ENCODE assay signal across 24 cellular contexts in genomic region chr2:65737452-65738011, GRCh38.
DNase-seq lines count a peak whose midpoint lies in the region; ATAC-seq, FAIRE-seq and TF ChIP-seq lines count a peak whose summit lies in the region.
"Had no signal": no experiment of that assay in that cellular context is flagged by ENCODE, and none has a peak within 500 bp of the region (broad histone marks: within the 10 kb centered on the region; RNA-seq: fewer than 3 reads in every experiment).

No MANE protein-coding gene starts in this region.

- no peak overlapping the region for H3K4me3 Mint-ChIP-seq in activated T-helper 1 cell treated with anti-CD3 and anti-CD28 coated beads, Interleukin-12 subunit alpha, Interleukin-12 subunit beta, Interleukin-2, Interleukin-4 antibody, amounts not matched to agents 30 ng/mL and 10 ng/mL and 1 ng/mL, durations not matched to agents 14 hours and 24 hours and 36 hours
- H3K4me3 Mint-ChIP-seq: CD8-positive, alpha-beta memory T cell had no signal

- peak overlapping the region; percentile 39 for H3K18ac ChIP-seq in neuronal stem cell (ENCODE audit: low read length)

- no peak overlapping the region for H2BK5ac ChIP-seq in neuronal stem cell (ENCODE audit: low read length)

- H2BK12ac ChIP-seq in neuronal stem cell (ENCODE audit: low read length), result no peak overlapping the region

- H3K36me3 ChIP-seq in Karpas-422 (ENCODE audit: insufficient read depth, low read length) (no peaks in the 10 kb centered on the region), bronchial epithelial cell (ENCODE audit: control insufficient read depth, insufficient read depth, low read length) (no peaks in the 10 kb centered on the region), keratinocyte (ENCODE audit: control insufficient read depth in 2 of 2, extremely low read depth in 1 of 2, insufficient read depth in 2 of 2, low read length in 2 of 2) (no peaks in the 10 kb centered on the region), neuronal stem cell (replicated peaks in 1 of 2; ENCODE audit: control insufficient read depth in 2 of 2, insufficient read depth in 2 of 2, low read length in 2 of 2) (no peaks in the 10 kb centered on the region)

- H2BK120ac ChIP-seq in neuronal stem cell (ENCODE audit: low read depth, low read length), result no peak overlapping the region

- no peak overlapping the region for H3K14ac ChIP-seq in neuronal stem cell (ENCODE audit: low read length)

- H3K27ac ChIP-seq in Karpas-422 (ENCODE audit: low read length) (no peak overlapping the region), keratinocyte (ENCODE audit: control insufficient read depth, insufficient read depth, low read length) (no peak overlapping the region), neuronal stem cell (replicated peaks; ENCODE audit: low read length) (no peak overlapping the region)
- H3K27ac ChIP-seq: A549, C4-2B had no signal

- H3K79me1 ChIP-seq in neuronal stem cell (ENCODE audit: low read depth, low read length), result no peaks in the 10 kb centered on the region

- WGBS in neuronal stem cell (ENCODE audit: extremely low coverage in 2 of 2, insufficient read length in 2 of 2, insufficient replicate concordance in 1 of 2), 2 donors, result no CpG with 5 or more reads among the region's 4 CpGs

- H3K4me1 ChIP-seq in Karpas-422 (ENCODE audit: low read length) (no peaks in the 10 kb centered on the region), keratinocyte (ENCODE audit: control insufficient read depth, extremely low read depth, insufficient read depth, low read length) (no peaks in the 10 kb centered on the region), neuronal stem cell (ENCODE audit: control insufficient read depth in 2 of 2, insufficient read depth in 1 of 2, low read depth in 1 of 2, low read length in 2 of 2) (no peaks in the 10 kb centered on the region)
- H3K4me1 ChIP-seq: A549 had no signal

- H2AK5ac ChIP-seq in neuronal stem cell (ENCODE audit: low read depth, low read length), result no peak overlapping the region

- DNase-seq in Karpas-422, result peak; percentile 54
- peak; percentile 77 for DNase-seq in bronchial epithelial cell (ENCODE audit: low read depth)
- no peak for DNase-seq in keratinocyte (ENCODE audit: low read depth, low spot score)
- DNase-seq in neuronal stem cell (ENCODE audit: low spot score), result no peak
- no peak for DNase-seq in T-helper 1 cell
- DNase-seq in activated T-helper 1 cell treated with anti-CD3 and anti-CD28 coated beads, Interleukin-12 subunit alpha, Interleukin-12 subunit beta, Interleukin-2, Interleukin-4 antibody, amounts not matched to agents 30 ng/mL and 10 ng/mL and 1 ng/mL, durations not matched to agents 14 hours and 24 hours and 36 hours (ENCODE audit: low spot score), result no peak
- DNase-seq: CD8-positive, alpha-beta memory T cell; DMS79 treated with DMSO at 0.1 percent for 48 hours; GF-D8; NCI-H1092 treated with DMSO at 0.1 percent for 48 hours; NCI-H1436; NCI-H187 treated with DMSO at 0.1 percent for 48 hours; NCI-H2171 treated with DMSO at 0.1 percent for 48 hours; NCI-H524 treated with DMSO at 0.1 percent for 48 hours; NCI-H774; SK-N-SH had no signal

- H3K23ac ChIP-seq in neuronal stem cell (ENCODE audit: low read depth, low read length, poor library complexity), result no peak overlapping the region

- intact Hi-C loops in activated T-helper 1 cell treated with anti-CD3 and anti-CD28 coated beads, Interleukin-12 subunit alpha, Interleukin-12 subunit beta, Interleukin-2, Interleukin-4 antibody, amounts not matched to agents 30 ng/mL and 10 ng/mL and 1 ng/mL, durations not matched to agents 14 hours and 24 hours and 36 hours (cut with micrococcal nuclease), result no loop called here

- no peaks in the 10 kb centered on the region for H3K79me2 ChIP-seq in Karpas-422 (ENCODE audit: low read length)
- no peaks in the 10 kb centered on the region for H3K79me2 ChIP-seq in keratinocyte (ENCODE audit: control insufficient read depth, insufficient read depth, low read length)

- no peak overlapping the region for H2BK15ac ChIP-seq in neuronal stem cell (ENCODE audit: low read length)

- H3K9ac ChIP-seq in Karpas-422 (ENCODE audit: low read length), result no peak overlapping the region
- H3K9ac ChIP-seq in keratinocyte (ENCODE audit: control insufficient read depth, extremely low read depth, insufficient read depth, low read length), result no peak overlapping the region
- H3K9ac ChIP-seq in neuronal stem cell (ENCODE audit: low read depth, low read length, poor library complexity), result no peak overlapping the region
- H3K9ac ChIP-seq: SK-N-SH had no signal

- H3K9me2 ChIP-seq in Karpas-422 (replicated peaks; ENCODE audit: insufficient read depth, low read length), result no peaks in the 10 kb centered on the region
- H3K9me2 ChIP-seq: SK-N-SH had no signal

- ATAC-seq in GM21515 (IDR thresholded peaks at IDR 0.05; ENCODE audit: unreplicated experiment), result no peak
- no peak for ATAC-seq in HG03097 (IDR thresholded peaks at IDR 0.05; ENCODE audit: low FRiP score, unreplicated experiment)
- ATAC-seq: A549, HCT116 had no signal

- H3K9me3 ChIP-seq in Karpas-422 (ENCODE audit: low read length), result no peaks in the 10 kb centered on the region
- H3K9me3 ChIP-seq in keratinocyte (ENCODE audit: control insufficient read depth, low read depth, low read length), result no peaks in the 10 kb centered on the region
- no peaks in the 10 kb centered on the region for H3K9me3 ChIP-seq in neuronal stem cell (replicated peaks in 1 of 2; ENCODE audit: control insufficient read depth in 2 of 2, insufficient read depth in 1 of 2, low read depth in 1 of 2, low read length in 2 of 2)
- H3K9me3 ChIP-seq: A549, SK-N-SH had no signal

- H4K20me1 ChIP-seq in Karpas-422 (ENCODE audit: insufficient read depth, low read depth, low read length) (no peaks in the 10 kb centered on the region), keratinocyte (ENCODE audit: control insufficient read depth, extremely low read depth, insufficient read depth, low read length) (no peaks in the 10 kb centered on the region)

- peak; percentile 88 for FAIRE-seq in bronchial epithelial cell (lab: Jason Lieb, UNC)
- peak; percentile 58 for FAIRE-seq in keratinocyte (lab: Jason Lieb, UNC)
- FAIRE-seq: A549, GM12891, H1, RCC 7860 had no signal

- no peaks in the 10 kb centered on the region for H3K36me3 Mint-ChIP-seq in activated T-helper 1 cell treated with anti-CD3 and anti-CD28 coated beads, Interleukin-12 subunit alpha, Interleukin-12 subunit beta, Interleukin-2, Interleukin-4 antibody, amounts not matched to agents 30 ng/mL and 10 ng/mL and 1 ng/mL, durations not matched to agents 14 hours and 24 hours and 36 hours (ENCODE audit: low read depth)
- H3K36me3 Mint-ChIP-seq: CD8-positive, alpha-beta memory T cell had no signal

- no peaks in the 10 kb centered on the region for H3K9me1 ChIP-seq in keratinocyte (ENCODE audit: control insufficient read depth, extremely low read depth, insufficient read depth, low read length)

- no peak overlapping the region for H3K4me2 ChIP-seq in Karpas-422 (ENCODE audit: low read depth, low read length, poor library complexity, severe bottlenecking)
- H3K4me2 ChIP-seq in keratinocyte (ENCODE audit: control insufficient read depth, extremely low read depth, insufficient read depth, low read depth, low read length), result no peak overlapping the region
- H3K4me2 ChIP-seq in neuronal stem cell (ENCODE audit: insufficient read depth, low read length, poor library complexity, severe bottlenecking), result no peak overlapping the region
- H3K4me2 ChIP-seq: A549, SK-N-SH had no signal

- H3K9me3 Mint-ChIP-seq in activated T-helper 1 cell treated with anti-CD3 and anti-CD28 coated beads, Interleukin-12 subunit alpha, Interleukin-12 subunit beta, Interleukin-2, Interleukin-4 antibody, amounts not matched to agents 30 ng/mL and 10 ng/mL and 1 ng/mL, durations not matched to agents 14 hours and 24 hours and 36 hours, result no peaks in the 10 kb centered on the region

- H3K27me3 Mint-ChIP-seq in activated T-helper 1 cell treated with anti-CD3 and anti-CD28 coated beads, Interleukin-12 subunit alpha, Interleukin-12 subunit beta, Interleukin-2, Interleukin-4 antibody, amounts not matched to agents 30 ng/mL and 10 ng/mL and 1 ng/mL, durations not matched to agents 14 hours and 24 hours and 36 hours (ENCODE audit: insufficient read depth), result peaks cover 4% of the 10 kb centered on the region

- no peak overlapping the region for H3K4ac ChIP-seq in neuronal stem cell (ENCODE audit: low read length)

- dilution Hi-C loops in keratinocyte (cut with MboI; ENCODE audit: extremely low pct_ligation_motif_present, low sequenced_read_pairs), result no loop called here

- H3K4me3 ChIP-seq in Karpas-422 (ENCODE audit: low read length) (no peak overlapping the region), bronchial epithelial cell (ENCODE audit: low read depth, low read length) (no peak overlapping the region), keratinocyte (ENCODE audit: control insufficient read depth in 2 of 3, extremely low read depth in 1 of 3, insufficient read depth in 2 of 3, low read depth in 1 of 3, low read length in 3 of 3) (no peak overlapping the region), neuronal stem cell (ENCODE audit: low read length in 2 of 2) (no peak overlapping the region)
- H3K4me3 ChIP-seq: A549 had no signal

- H2AFZ ChIP-seq in Karpas-422 (ENCODE audit: low read length), result no peak overlapping the region
- H2AFZ ChIP-seq in keratinocyte (ENCODE audit: control insufficient read depth, low read length), result no peak overlapping the region
- no peak overlapping the region for H2AFZ ChIP-seq in neuronal stem cell (ENCODE audit: low read length)

- H3K4me1 Mint-ChIP-seq in activated T-helper 1 cell treated with anti-CD3 and anti-CD28 coated beads, Interleukin-12 subunit alpha, Interleukin-12 subunit beta, Interleukin-2, Interleukin-4 antibody, amounts not matched to agents 30 ng/mL and 10 ng/mL and 1 ng/mL, durations not matched to agents 14 hours and 24 hours and 36 hours (ENCODE audit: low read depth), result no peaks in the 10 kb centered on the region
- H3K4me1 Mint-ChIP-seq: CD8-positive, alpha-beta memory T cell had no signal

- H4K91ac ChIP-seq in neuronal stem cell (ENCODE audit: low read depth, low read length, poor library complexity), result no peak overlapping the region

- no peak overlapping the region for H3K27ac Mint-ChIP-seq in activated T-helper 1 cell treated with anti-CD3 and anti-CD28 coated beads, Interleukin-12 subunit alpha, Interleukin-12 subunit beta, Interleukin-2, Interleukin-4 antibody, amounts not matched to agents 30 ng/mL and 10 ng/mL and 1 ng/mL, durations not matched to agents 14 hours and 24 hours and 36 hours
- H3K27ac Mint-ChIP-seq: CD8-positive, alpha-beta memory T cell had no signal

- no peaks in the 10 kb centered on the region for H3K27me3 ChIP-seq in Karpas-422 (ENCODE audit: low read length)
- no peaks in the 10 kb centered on the region for H3K27me3 ChIP-seq in bronchial epithelial cell (ENCODE audit: control insufficient read depth, insufficient read depth, low read length)
- no peaks in the 10 kb centered on the region for H3K27me3 ChIP-seq in keratinocyte (ENCODE audit: control insufficient read depth, extremely low read depth, insufficient read depth, low read length)
- H3K27me3 ChIP-seq in neuronal stem cell (ENCODE audit: control insufficient read depth in 3 of 3, insufficient read depth in 3 of 3, low read depth in 1 of 3, low read length in 3 of 3), result no peaks in the 10 kb centered on the region

- TF ChIP-seq CTCF in bronchial epithelial cell (IDR thresholded peaks at IDR 0.05; ENCODE audit: insufficient read depth, low read length, severe bottlenecking) (no peak), keratinocyte (optimal IDR thresholded peaks at IDR 0.05 in 1 of 3, IDR thresholded peaks at IDR 0.05 in 1 of 3, conservative IDR thresholded peaks at IDR 0.05 in 1 of 3; ENCODE audit: extremely low read depth in 1 of 3, insufficient read depth in 2 of 3, low read length in 3 of 3) (peak in 2 of 3 experiments; percentile 6 to 25)

- no peak overlapping the region for H4K8ac ChIP-seq in neuronal stem cell (ENCODE audit: low read depth, low read length)

Comparison
In these comparisons a context has a peak if more than half of its experiments do, and no peak if none do; other contexts are left out.
1. DNase-seq: peak in Karpas-422 (single experiment) and bronchial epithelial cell (single experiment); none in keratinocyte (single experiment), neuronal stem cell (single experiment), T-helper 1 cell (0 of 5) and activated T-helper 1 cell treated with anti-CD3 and anti-CD28 coated beads, Interleukin-12 subunit alpha, Interleukin-12 subunit beta, Interleukin-2, Interleukin-4 antibody, amounts not matched to agents 30 ng/mL and 10 ng/mL and 1 ng/mL, durations not matched to agents 14 hours and 24 hours and 36 hours (single experiment).